In the genomic region with DNA sequence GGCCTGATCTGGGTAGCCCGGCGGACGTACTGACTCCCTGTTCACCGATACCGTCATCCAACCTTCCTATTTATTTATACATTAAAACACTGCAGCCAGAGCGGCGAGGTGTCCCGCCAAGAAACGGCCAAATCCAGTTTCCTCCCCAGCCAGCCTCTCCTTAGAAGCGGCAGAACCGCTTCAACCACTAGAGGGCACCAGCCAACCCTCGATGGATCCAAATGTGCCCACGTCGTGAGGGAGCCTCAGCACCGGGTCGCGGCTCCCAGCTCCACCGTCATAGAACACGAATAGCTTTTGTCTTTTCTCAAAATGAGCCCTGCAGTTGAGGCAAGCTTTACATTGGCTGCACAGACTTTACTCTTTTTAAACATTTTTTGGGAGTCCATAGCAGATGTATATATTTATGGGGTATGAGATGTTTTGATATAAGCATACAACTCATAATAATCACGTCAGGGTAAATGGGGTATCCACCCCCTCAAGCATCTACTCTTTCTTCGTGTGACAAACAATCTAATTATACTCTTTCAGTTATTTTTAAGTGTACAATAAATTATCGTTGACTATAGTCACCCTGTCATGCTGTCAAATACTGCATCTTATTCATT, we compare ENCODE assay signal across 8 cellular contexts. TPM values are rescaled to one million over a fixed set of nuclear protein-coding genes. Genes with fewer than 3 reads are reported as not detected.
DNase-seq lines count a peak whose midpoint lies in the region; TF ChIP-seq lines count a peak whose summit lies in the region.

No MANE protein-coding gene starts in this region.

- H3K79me2 ChIP-seq in MM.1S (ENCODE audit: low read length) = no peaks in the 10 kb centered on the region

- H3K36me3 Mint-ChIP-seq in activated naive CD4-positive, alpha-beta T cell treated with anti-CD3 and anti-CD28 coated beads for 36 hours (ENCODE audit: low read depth) = no peaks in the 10 kb centered on the region

- no peak overlapping the region for H3K4me3 ChIP-seq in HAP-1
- H3K4me3 ChIP-seq in MM.1S (ENCODE audit: low read length) = peak overlapping the region; percentile 65
- H3K4me3 ChIP-seq in ovary = no peak overlapping the region
- H3K4me3 ChIP-seq in tibial artery = no peak overlapping the region

- H3K9ac ChIP-seq in MM.1S (ENCODE audit: low read length) = peak overlapping the region; percentile 31; the same call in 1 of the 2 replicates

- TF ChIP-seq POLR2A in ovary (IDR thresholded peaks at IDR 0.05) = no peak

- TF ChIP-seq EP300 in ovary (IDR thresholded peaks at IDR 0.05) = no peak

- H3F3A ChIP-seq in MM.1S (ENCODE audit: insufficient read depth, low read length) = no peaks in the 10 kb centered on the region

- no peaks in the 10 kb centered on the region for H3K9me3 Mint-ChIP-seq in activated naive CD4-positive, alpha-beta T cell treated with anti-CD3 and anti-CD28 coated beads for 36 hours

- DNase-seq in GDM1 (lab: John Stamatoyannopoulos, UW) (peak; percentile 64), HAP-1 (ENCODE audit: low spot score in 2 of 2) (peak; percentile 59 to 90), MM.1S (peak; percentile 82), SK-N-DZ (ENCODE audit: low spot score) (peak; percentile 72), glomerular visceral epithelial cell (ENCODE audit: extremely low spot score) (peak; percentile 77), ovary (peak; percentile 75 to 87 (median 82)), tibial artery (peak; percentile 84 to 87)
- peak; percentile 92 for DNase-seq in activated naive CD4-positive, alpha-beta T cell treated with anti-CD3 and anti-CD28 coated beads for 36 hours

- H3K27me3 ChIP-seq in HAP-1 (ENCODE audit: low read depth) (peaks cover 14% of the 10 kb centered on the region), MM.1S (replicated peaks; ENCODE audit: insufficient read depth, low read length) (no peaks in the 10 kb centered on the region), ovary (no peaks in the 10 kb centered on the region), tibial artery (peaks cover 0 to 27% of the 10 kb centered on the region in 2 donors)

- no peak overlapping the region for H3K27ac Mint-ChIP-seq in activated naive CD4-positive, alpha-beta T cell treated with anti-CD3 and anti-CD28 coated beads for 36 hours

- TF ChIP-seq CTCF in MM.1S (IDR thresholded peaks at IDR 0.05; ENCODE audit: low read length) = peak; percentile 97
- peak; percentile 56 to 84 (median 57) for TF ChIP-seq CTCF in ovary (IDR thresholded peaks at IDR 0.05)
- TF ChIP-seq CTCF in tibial artery (IDR thresholded peaks at IDR 0.05) = peak; percentile 81 to 92

- H3K27ac ChIP-seq in MM.1S (ENCODE audit: low read length) (no peak overlapping the region), ovary (no peak overlapping the region), tibial artery (no peak overlapping the region)

- WGBS in ovary, 3 donors = 4 to 5% (median 5%) methylated on average over 22 of the region's 22 CpGs

- intact Hi-C loops in activated naive CD4-positive, alpha-beta T cell treated with anti-CD3 and anti-CD28 coated beads for 36 hours (cut with micrococcal nuclease) = loop anchor here (1.0 kb wide), 5 partner anchors 34 to 260 kb away; no protein-coding TSS in a partner anchor
- intact Hi-C loops in ovary (cut with DNase I) = loop anchor here in 1 of 4 donors (10.0 kb wide), 1 partner anchor 261 kb away; no protein-coding TSS in a partner anchor
- intact Hi-C loops in tibial artery (cut with DNase I; ENCODE audit: low total_unique reads) = no loop called here

- in situ Hi-C loops in HAP-1 (cut with MboI; ENCODE audit: low sequenced_read_pairs) = no loop called here

- no peaks in the 10 kb centered on the region for H4K20me1 ChIP-seq in MM.1S (ENCODE audit: insufficient read depth, low read length)

- H3K27me3 Mint-ChIP-seq in activated naive CD4-positive, alpha-beta T cell treated with anti-CD3 and anti-CD28 coated beads for 36 hours (ENCODE audit: low read depth) = peaks cover 28% of the 10 kb centered on the region

- no peaks in the 10 kb centered on the region for H3K36me3 ChIP-seq in HAP-1 (replicated peaks)
- H3K36me3 ChIP-seq in MM.1S (replicated peaks; ENCODE audit: insufficient read depth, low read length) = no peaks in the 10 kb centered on the region
- no peaks in the 10 kb centered on the region for H3K36me3 ChIP-seq in ovary
- no peaks in the 10 kb centered on the region for H3K36me3 ChIP-seq in tibial artery

- H3K9me3 ChIP-seq in HAP-1 (no peaks in the 10 kb centered on the region), MM.1S (replicated peaks; ENCODE audit: insufficient read depth, low read length) (no peaks in the 10 kb centered on the region), ovary (no peaks in the 10 kb centered on the region), tibial artery (no peaks in the 10 kb centered on the region)

- peak overlapping the region; percentile 93 for H2AFZ ChIP-seq in MM.1S (ENCODE audit: low read length)

- peak overlapping the region; percentile 95 for H3K4me2 ChIP-seq in MM.1S (ENCODE audit: low read depth, low read length)

- H3K4me3 Mint-ChIP-seq in activated naive CD4-positive, alpha-beta T cell treated with anti-CD3 and anti-CD28 coated beads for 36 hours = peak overlapping the region; percentile 17

- H3K4me1 Mint-ChIP-seq in activated naive CD4-positive, alpha-beta T cell treated with anti-CD3 and anti-CD28 coated beads for 36 hours (ENCODE audit: low read depth) = peaks cover 6% of the 10 kb centered on the region

- H3K4me1 ChIP-seq in HAP-1 (peaks cover 5% of the 10 kb centered on the region; the same call in 1 of the 2 replicates), MM.1S (ENCODE audit: low read length) (0 out of 2 replicates have a peak, but pooled peaks cover 5% of the 10 kb centered on the region), ovary (ENCODE audit: insufficient read depth) (peaks cover 6% of the 10 kb centered on the region), tibial artery (peaks cover 0 to 10% (median 6%) of the 10 kb centered on the region in 4 donors)

- H3K9me2 ChIP-seq in MM.1S (replicated peaks; ENCODE audit: insufficient read depth, low read length) = no peaks in the 10 kb centered on the region

- CTCF ChIA-PET in activated naive CD4-positive, alpha-beta T cell treated with anti-CD3 and anti-CD28 coated beads for 36 hours (lab: Charles Lee) = interaction anchor here (0.6 to 3.1 kb wide), 26 partner anchors 8 to 593 kb away, joined by 3 to 15 read pairs (median 3); a partner anchor contains a TSS

RNA-seq across cellular contexts. Expression of a gene that starts 13.0 kb away (rescaled TPM):
- polyA plus RNA-seq in SK-N-DZ (2014; cell fraction: cytosol; rRNA removed) = not detected in 2 replicates
- not detected in 2 replicates for polyA plus RNA-seq in SK-N-DZ (2014; cell fraction: nucleus; rRNA removed)
- not detected for total RNA-seq in activated naive CD4-positive, alpha-beta T cell treated with anti-CD3 and anti-CD28 coated beads for 36 hours
- total RNA-seq in ovary = not detected
- polyA plus RNA-seq in ovary = not detected
